18 cellular contexts compared by ENCODE assay signal in the genomic region with DNA sequence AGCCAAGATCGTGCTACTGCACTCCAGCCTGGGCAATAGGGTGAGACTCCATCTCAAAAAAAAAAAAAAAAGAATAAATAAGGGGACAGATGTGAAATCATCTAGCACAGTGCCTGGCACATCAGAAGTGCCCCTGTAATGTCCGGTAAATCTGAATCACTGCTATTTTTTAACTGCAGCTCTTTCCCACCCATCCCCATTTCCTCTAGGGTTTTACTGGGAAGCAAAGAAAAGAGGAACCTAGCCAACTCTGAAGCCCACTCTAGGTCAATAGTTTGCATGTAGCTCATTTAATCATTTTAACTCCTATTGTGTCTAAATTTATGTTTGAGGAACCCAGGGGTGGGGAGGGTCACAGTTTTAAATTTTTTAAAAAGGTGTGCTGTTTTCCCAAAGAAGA. TPM values are rescaled to one million over a fixed set of nuclear protein-coding genes. Genes with fewer than 3 reads are reported as not detected.
"Had no signal": no experiment of that assay in that cellular context is flagged by ENCODE, and none has a peak within 500 bp of the region (broad histone marks: within the 10 kb centered on the region; RNA-seq: fewer than 3 reads in every experiment).

No MANE protein-coding gene starts in this region.

- H3K4me3 ChIP-seq: coronary artery, dorsolateral prefrontal cortex, esophagus muscularis mucosa, gastroesophageal sphincter, heart left ventricle, hepatocyte, left lung, lower lobe of right lung, mucosa of descending colon had no signal

- H3K27ac ChIP-seq: coronary artery, esophagus muscularis mucosa, foreskin keratinocyte, gastroesophageal sphincter, hepatocyte, left lung, lower lobe of right lung had no signal

- DNase-seq: dorsolateral prefrontal cortex; effector CD4-positive, alpha-beta T cell; effector memory CD4-positive, alpha-beta T cell; foreskin keratinocyte; heart left ventricle; hypothalamus; immature natural killer cell; left cardiac atrium; left lung; left ventricle myocardium superior; lower lobe of right lung; mesenchymal stem cell; mucosa of descending colon; naive B cell had no signal

- H3K27me3 ChIP-seq: dorsolateral prefrontal cortex, esophagus muscularis mucosa, foreskin keratinocyte, gastroesophageal sphincter, heart left ventricle, hepatocyte, left lung had no signal

- H3K9me3 ChIP-seq: esophagus muscularis mucosa, gastroesophageal sphincter, heart left ventricle, left lung, lower lobe of right lung, mucosa of descending colon had no signal

- H3K36me3 ChIP-seq: esophagus muscularis mucosa, gastroesophageal sphincter, heart left ventricle, left lung, lower lobe of right lung had no signal

- H3K4me1 ChIP-seq: left lung had no signal

RNA-seq across cellular contexts. Expression of a gene that starts 26.0 kb away (rescaled TPM):
- polyA plus RNA-seq: immature natural killer cell had no signal
